ENCODE assay signal across 12 cellular contexts in the genomic region with DNA sequence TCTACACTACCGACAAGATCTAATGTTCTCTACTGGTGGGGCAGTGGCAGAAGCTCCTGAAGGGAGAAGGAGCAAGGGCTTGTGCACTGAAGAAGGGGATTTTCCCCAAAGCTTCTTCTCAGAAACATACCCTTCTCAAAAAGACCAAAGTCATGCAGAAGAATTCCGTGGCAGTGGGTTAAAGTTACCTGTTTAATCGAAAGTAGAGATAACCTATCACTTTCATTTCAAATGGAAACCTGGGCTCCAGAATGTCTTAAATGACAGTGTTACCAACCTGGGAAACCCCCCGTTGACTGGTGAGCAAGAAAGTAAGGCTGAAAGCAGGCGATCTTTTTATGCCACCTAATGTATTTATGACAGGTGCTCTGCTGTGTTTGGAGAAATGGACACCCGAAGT.
A peak's percentile ranks its signal among the peaks of the same experiment; 100 is the strongest.
DNase-seq lines count a peak whose midpoint lies in the region; ATAC-seq, FAIRE-seq and TF ChIP-seq lines count a peak whose summit lies in the region.
"Had no signal": no experiment of that assay in that cellular context is flagged by ENCODE, and none has a peak within 500 bp of the region (broad histone marks: within the 10 kb centered on the region; RNA-seq: fewer than 3 reads in every experiment).

No MANE protein-coding gene starts in this region.

- 5% methylated on average over 6 of the region's 6 CpGs for WGBS in GM12878 (ENCODE audit: insufficient coverage, insufficient replicate concordance, low lambda C conversion rate, missing lambda C conversion rate)
- WGBS in ovary, 3 donors, result 59 to 64% (median 64%) methylated on average over 6 of the region's 6 CpGs

- H3K36me3 ChIP-seq in GM12878 (ENCODE audit: control insufficient read depth in 2 of 2, insufficient read depth in 2 of 2, low read length in 1 of 2) (no peaks in the 10 kb centered on the region), ovary (no peaks in the 10 kb centered on the region), kidney (ENCODE audit: control insufficient read depth in 1 of 2, insufficient read depth in 2 of 2, low read length in 2 of 2) (no peaks in the 10 kb centered on the region)

- no peak overlapping the region for H3K9ac ChIP-seq in GM12878 (ENCODE audit: control insufficient read depth, insufficient read depth, low read length)
- H3K9ac ChIP-seq in kidney (ENCODE audit: low read length in 2 of 2), result no peak overlapping the region

- CTCF ChIA-PET in GM12878 (lab: Yijun Ruan, JAX), result no interaction called here

- ATAC-seq in GM18502 (IDR thresholded peaks at IDR 0.05; ENCODE audit: poor library complexity, unreplicated experiment) (peak; percentile 95), GM21515 (IDR thresholded peaks at IDR 0.05; ENCODE audit: unreplicated experiment) (peak; percentile 89), HG03442 (IDR thresholded peaks at IDR 0.05; ENCODE audit: unreplicated experiment) (peak; percentile 91), GM12878 (peak; percentile 92)

- H3K4me2 ChIP-seq in GM12878 (ENCODE audit: control insufficient read depth, insufficient read depth), result 0 out of 2 replicates have a peak overlapping the region, but pooled peaks have one; percentile 15

- H3K27me3 ChIP-seq in GM12878 (replicated peaks in 1 of 2; ENCODE audit: control insufficient read depth in 2 of 2, insufficient read depth in 2 of 2, low read length in 1 of 2) (no peaks in the 10 kb centered on the region), ovary (no peaks in the 10 kb centered on the region)

- H3K4me3 ChIP-seq in GM12878 (no peak overlapping the region), ovary (no peak overlapping the region), kidney (ENCODE audit: low read length in 2 of 2) (no peak overlapping the region)
- H3K4me3 ChIP-seq: dorsolateral prefrontal cortex had no signal

- no peak for TF ChIP-seq POLR2A in GM12878 (IDR thresholded peaks at IDR 0.05; ENCODE audit: low read depth, low read length)
- TF ChIP-seq POLR2A in ovary (IDR thresholded peaks at IDR 0.05), result no peak

- no peaks in the 10 kb centered on the region for H3K79me2 ChIP-seq in GM12878 (ENCODE audit: control insufficient read depth, insufficient read depth, low read length)

- SMC1A ChIA-PET in GM12878 (lab: Charles Lee; ENCODE audit: uncharacterized antibody, unreplicated experiment), result no interaction called here

- peak; percentile 49 for FAIRE-seq in GM12878 (lab: Jason Lieb, UNC)
- FAIRE-seq in kidney (lab: Jason Lieb, UNC), result no peak

- no peak for TF ChIP-seq CTCF in GM12878 (IDR thresholded peaks at IDR 0.05 in 2 of 3, conservative IDR thresholded peaks at IDR 0.05 in 1 of 3; ENCODE audit: control insufficient read depth in 2 of 3, extremely low read depth in 1 of 3, insufficient read depth in 1 of 3, low read depth in 3 of 3, low read length in 3 of 3)
- no peak for TF ChIP-seq CTCF in ovary (IDR thresholded peaks at IDR 0.05)
- no peak for TF ChIP-seq CTCF in kidney (IDR thresholded peaks at IDR 0.05; ENCODE audit: borderline replicate concordance, extremely low read depth, insufficient read depth)

- DNase-seq in GM12878 (ENCODE audit: low read depth, low spot score) (peak; percentile 42), ovary (no peak), kidney (no peak), head of caudate nucleus (no peak), NCI-H748 (lab: John Stamatoyannopoulos, UW; ENCODE audit: unreplicated experiment) (no peak)
- DNase-seq: DMS 273 treated with DMSO at 0.1 percent for 48 hours, dorsolateral prefrontal cortex, IMR-90, mesenchymal stem cell had no signal

- TF ChIP-seq EP300 in GM12878 (IDR thresholded peaks at IDR 0.05; ENCODE audit: borderline replicate concordance in 1 of 2, control insufficient read depth in 1 of 2, low read depth in 2 of 2, low read length in 2 of 2) (no peak), ovary (IDR thresholded peaks at IDR 0.05) (no peak)

- POLR2A ChIA-PET in GM12878 (lab: Charles Lee), result no interaction called here

- no peaks in the 10 kb centered on the region for H4K20me1 ChIP-seq in GM12878 (ENCODE audit: control insufficient read depth, insufficient read depth)

- no TSS peak for BruUV-seq in GM12878 (replicated peaks; lab: Mats Ljungman, UMichigan)

- no peak for TF ChIP-seq RAD21 in GM12878 (IDR thresholded peaks at IDR 0.05; ENCODE audit: insufficient read depth, low read depth, low read length)

- H2AFZ ChIP-seq in GM12878 (ENCODE audit: control insufficient read depth, low read depth, low read length), result no peak overlapping the region

- in situ Hi-C loops in GM12878 (cut with MboI), result no loop called here

- H3K27ac ChIP-seq in GM12878 (ENCODE audit: control insufficient read depth, insufficient read depth), result no peak overlapping the region
- H3K27ac ChIP-seq in ovary, result no peak overlapping the region
- no peak overlapping the region for H3K27ac ChIP-seq in kidney (ENCODE audit: low read depth in 2 of 2, low read length in 2 of 2)
- H3K27ac ChIP-seq: dorsolateral prefrontal cortex had no signal

- H3K9me3 ChIP-seq in GM12878 (replicated peaks; ENCODE audit: control insufficient read depth, insufficient read depth, low read length) (no peaks in the 10 kb centered on the region), ovary (no peaks in the 10 kb centered on the region), kidney (ENCODE audit: control insufficient read depth in 1 of 2, low read length in 2 of 2) (no peaks in the 10 kb centered on the region)

- H3K4me1 ChIP-seq in GM12878 (ENCODE audit: control insufficient read depth, insufficient read depth, low read length) (no peaks in the 10 kb centered on the region), ovary (ENCODE audit: insufficient read depth) (no peaks in the 10 kb centered on the region), kidney (ENCODE audit: control insufficient read depth in 1 of 2, insufficient read depth in 1 of 2, low read depth in 1 of 2, low read length in 2 of 2) (no peaks in the 10 kb centered on the region)

- intact Hi-C loops in GM12878 (cut with micrococcal nuclease; ENCODE audit: unreplicated experiment), result no loop called here
- intact Hi-C loops in ovary (cut with DNase I), result no loop called here
- intact Hi-C loops in kidney (cut with DNase I), result no loop called here
- intact Hi-C loops in head of caudate nucleus (cut with DNase I), result no loop called here

- RAD21 ChIA-PET in GM12878 (lab: Charles Lee; ENCODE audit: unreplicated experiment), result no interaction called here

TF ChIP-seq in GM12878, 131 proteins besides CTCF, POLR2A, EP300 and RAD21:
- TF ChIP-seq RCOR1 (conservative IDR thresholded peaks at IDR 0.05; ENCODE audit: low read depth, low read length), result no peak
- TF ChIP-seq IKZF2 (IDR thresholded peaks at IDR 0.05), result peak in 1 of 2 experiments; percentile 30; a peak in 1 of 4 replicates
- TF ChIP-seq RBBP5 (conservative IDR thresholded peaks at IDR 0.05), result no peak
- 0 out of 2 replicates have a peak, but pooled peaks have one; percentile 19 for TF ChIP-seq BCL11A (IDR thresholded peaks at IDR 0.05; ENCODE audit: low read depth, low read length)
- 0 out of 2 replicates have a peak, but pooled peaks have one; percentile 27 for TF ChIP-seq NR2F1 (conservative IDR thresholded peaks at IDR 0.05)
- peak; percentile 22; the same call in 1 of the 2 replicates for TF ChIP-seq RUNX3 (IDR thresholded peaks at IDR 0.05; ENCODE audit: low read length)
- TF ChIP-seq NFIC (IDR thresholded peaks at IDR 0.05; ENCODE audit: low read depth, low read length), result peak; percentile 31; the same call in 1 of the 2 replicates
- TF ChIP-seq, protein P1, sequence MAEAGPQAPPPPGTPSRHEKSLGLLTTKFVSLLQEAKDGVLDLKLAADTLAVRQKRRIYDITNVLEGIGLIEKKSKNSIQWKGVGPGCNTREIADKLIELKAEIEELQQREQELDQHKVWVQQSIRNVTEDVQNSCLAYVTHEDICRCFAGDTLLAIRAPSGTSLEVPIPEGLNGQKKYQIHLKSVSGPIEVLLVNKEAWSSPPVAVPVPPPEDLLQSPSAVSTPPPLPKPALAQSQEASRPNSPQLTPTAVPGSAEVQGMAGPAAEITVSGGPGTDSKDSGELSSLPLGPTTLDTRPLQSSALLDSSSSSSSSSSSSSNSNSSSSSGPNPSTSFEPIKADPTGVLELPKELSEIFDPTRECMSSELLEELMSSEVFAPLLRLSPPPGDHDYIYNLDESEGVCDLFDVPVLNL (IDR thresholded peaks at IDR 0.05; ENCODE audit: low read depth, low read length), result no peak
- peak; percentile 37; the same call in 1 of the 2 replicates for TF ChIP-seq IKZF1 (conservative IDR thresholded peaks at IDR 0.05)
- no peak for TF ChIP-seq HSF1 (IDR thresholded peaks at IDR 0.05; ENCODE audit: low read depth, low read length)
- no peak for TF ChIP-seq SIN3A (IDR thresholded peaks at IDR 0.05; ENCODE audit: low read depth, low read length)
- TF ChIP-seq ZNF622 (IDR thresholded peaks at IDR 0.05), result no peak
- no peak for TF ChIP-seq RELA (IDR thresholded peaks at IDR 0.05; ENCODE audit: borderline replicate concordance, partially characterized antibody)
- TF ChIP-seq USF1 (IDR thresholded peaks at IDR 0.05; ENCODE audit: borderline replicate concordance, extremely low read length, insufficient read depth, low read depth, low read length), result no peak
- no peak for TF ChIP-seq RAD51 (IDR thresholded peaks at IDR 0.05)
- no peak for TF ChIP-seq CBX5 (IDR thresholded peaks at IDR 0.05; ENCODE audit: low read depth)
- TF ChIP-seq IRF4 (IDR thresholded peaks at IDR 0.05; ENCODE audit: low read depth, low read length), result 0 out of 2 replicates have a peak, but pooled peaks have one; percentile 41
